8 cellular contexts compared by ENCODE assay signal in the genomic region with DNA sequence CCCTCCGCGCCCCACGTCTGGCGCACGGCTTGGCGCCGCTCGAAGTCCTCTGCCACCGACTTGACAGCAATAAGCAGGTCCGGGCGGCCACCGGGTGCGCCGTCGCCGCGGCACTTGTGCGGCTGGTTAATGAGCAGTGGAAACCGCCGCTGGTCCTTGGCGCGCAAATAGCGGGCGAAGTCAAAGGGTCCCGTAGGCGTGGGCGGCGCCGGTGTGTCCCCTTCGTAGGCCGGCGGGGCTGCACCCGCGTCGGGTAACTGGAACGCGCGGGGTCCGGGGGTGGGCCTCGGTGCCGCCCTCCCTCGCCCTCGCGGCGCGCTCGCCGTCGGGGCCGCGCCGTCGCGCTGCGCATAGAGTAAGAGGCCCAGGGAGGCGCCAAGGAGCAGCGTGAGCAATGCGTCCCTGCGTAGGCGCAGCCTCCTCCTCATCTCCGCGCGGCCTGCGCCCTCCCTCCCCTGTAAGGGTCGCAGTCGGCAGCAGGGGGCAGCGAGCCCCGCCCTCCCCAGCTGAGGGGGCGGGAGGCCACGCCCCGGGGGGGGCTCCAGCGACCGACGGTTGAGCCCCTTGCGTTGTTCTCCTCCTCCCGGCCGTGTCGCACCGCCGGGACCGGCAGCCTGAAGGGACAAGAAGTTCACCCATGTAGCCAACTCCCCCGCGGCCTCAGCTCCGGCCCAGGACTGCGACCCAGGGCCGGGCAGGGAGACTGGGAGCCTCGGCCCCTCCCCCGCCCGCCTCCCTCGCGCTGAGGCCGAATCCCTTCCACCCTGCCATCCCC. TPM values are rescaled to one million over a fixed set of nuclear protein-coding genes. Genes with fewer than 3 reads are reported as not detected.
A peak's percentile ranks its signal among the peaks of the same experiment; 100 is the strongest.
DNase-seq lines count a peak whose midpoint lies in the region; ATAC-seq and TF ChIP-seq lines count a peak whose summit lies in the region.

No MANE protein-coding gene starts in this region.

- H3K27me3 Mint-ChIP-seq in chondrocyte (ENCODE audit: low read depth) = no peaks in the 10 kb centered on the region

- peaks cover 9% of the 10 kb centered on the region for H3K36me3 Mint-ChIP-seq in chondrocyte (ENCODE audit: low read depth)

- peak overlapping the region; percentile 73 for H3K4me3 ChIP-seq in GM12865 (ENCODE audit: low read depth, low read length)
- H3K4me3 ChIP-seq in RWPE2 (ENCODE audit: severe bottlenecking) = peak overlapping the region; percentile 57
- peak overlapping the region; percentile 55 to 59 for H3K4me3 ChIP-seq in left lung

- H3K36me3 ChIP-seq in RWPE2 (ENCODE audit: low read depth) (peaks cover 29% of the 10 kb centered on the region), left lung (peaks cover 0 to 55% of the 10 kb centered on the region in 2 donors)

- DNase-seq in GM12865 (ENCODE audit: low read depth) = peak; percentile 44
- no peak for DNase-seq in RWPE2 (ENCODE audit: low spot score)
- DNase-seq in chondrocyte (ENCODE audit: low spot score) = no peak
- no peak for DNase-seq in left lung
- DNase-seq in stimulated activated naive CD8-positive, alpha-beta T cell treated with anti-CD3 and anti-CD28 coated beads, Interleukin-15, Interleukin-2, amounts not matched to agents 100 U/mL and 50 U/mL, for 24 hours = peak; percentile 60
- no peak for DNase-seq in SKM-1 (lab: John Stamatoyannopoulos, UW; ENCODE audit: unreplicated experiment)
- no peak for DNase-seq in G401 (ENCODE audit: low spot score)

- H3K27ac Mint-ChIP-seq in chondrocyte (ENCODE audit: unreplicated experiment) = peak overlapping the region; percentile 87

- no peak for TF ChIP-seq CTCF in GM12865 (IDR thresholded peaks at IDR 0.05; ENCODE audit: insufficient read depth, low read depth, low read length, missing control alignments)
- TF ChIP-seq CTCF in RWPE2 (IDR thresholded peaks at IDR 0.05; ENCODE audit: poor library complexity, severe bottlenecking) = no peak
- peak; percentile 61 for TF ChIP-seq CTCF in chondrocyte (IDR thresholded peaks at IDR 0.05)
- no peak for TF ChIP-seq CTCF in left lung (IDR thresholded peaks at IDR 0.05)

- H3K4me1 Mint-ChIP-seq in chondrocyte (ENCODE audit: low read depth) = peaks cover 23% of the 10 kb centered on the region

- H3K9me3 Mint-ChIP-seq in chondrocyte (ENCODE audit: low read depth) = no peaks in the 10 kb centered on the region

- H3K27ac ChIP-seq in RWPE2 (ENCODE audit: poor library complexity, severe bottlenecking) = peak overlapping the region; percentile 42
- peak overlapping the region; percentile 73 to 87 for H3K27ac ChIP-seq in left lung

- in situ Hi-C loops in G401 (cut with HindIII; ENCODE audit: low sequenced_read_pairs) = no loop called here

- H3K27me3 ChIP-seq in RWPE2 (ENCODE audit: insufficient read depth, poor library complexity, severe bottlenecking) = no peaks in the 10 kb centered on the region
- peaks cover 0 to 39% of the 10 kb centered on the region in 2 donors for H3K27me3 ChIP-seq in left lung

- peak overlapping the region; percentile 78 for H3K4me3 Mint-ChIP-seq in chondrocyte (ENCODE audit: unreplicated experiment)

- ATAC-seq in HG02571 (IDR thresholded peaks at IDR 0.05; ENCODE audit: unreplicated experiment) (peak; percentile 49), RWPE2 (ENCODE audit: low read depth) (peak; percentile 47), left lung (peak; percentile 75)
- peak; percentile 61 for ATAC-seq in stimulated activated naive CD8-positive, alpha-beta T cell treated with anti-CD3 and anti-CD28 coated beads, Interleukin-15, Interleukin-2, amounts not matched to agents 100 U/mL and 50 U/mL, for 24 hours

- no peaks in the 10 kb centered on the region for H3K4me1 ChIP-seq in RWPE2 (ENCODE audit: insufficient read depth, poor library complexity, severe bottlenecking)
- H3K4me1 ChIP-seq in left lung = peaks cover 4 to 33% of the 10 kb centered on the region in 2 donors

- intact Hi-C loops in left lung (cut with DNase I) = loop anchor here in 1 of 2 donors (10.0 kb wide), 1 partner anchor 135 kb away; no protein-coding TSS in a partner anchor

- no peaks in the 10 kb centered on the region for H3K9me3 ChIP-seq in RWPE2 (ENCODE audit: severe bottlenecking)
- no peaks in the 10 kb centered on the region for H3K9me3 ChIP-seq in left lung

RNA-seq across cellular contexts. Expression of gene B3GNT9, which starts 0.6 kb away (rescaled TPM):
- total RNA-seq in chondrocyte (39.9 to 64.4 TPM (median 41.4 TPM) in 3 replicates), left lung (10 to 100 TPM; 18.6 to 29.4 TPM)
- total RNA-seq in G401 (2014; rRNA removed; shearing (Covaris generic)) = 0.55 TPM in 1 of 2 replicates, not detected in the other

RNA-seq across cellular contexts. Expression of gene TRADD, which starts 9.5 kb away (rescaled TPM):
- total RNA-seq in chondrocyte (16.6 to 20.0 TPM (median 19.1 TPM) in 3 replicates), left lung (10 to 100 TPM; 25.1 to 25.5 TPM)
- 8.8 and 15.4 TPM in 2 replicates for total RNA-seq in G401 (2014; rRNA removed; shearing (Covaris generic))

RNA-seq across cellular contexts. Expression of gene FBXL8, which starts 9.5 kb away (rescaled TPM):
- total RNA-seq in chondrocyte (14.6 to 17.5 TPM (median 16.0 TPM) in 3 replicates), left lung (10 to 100 TPM; 22.1 to 22.9 TPM)
- 8.2 and 10.4 TPM in 2 replicates for total RNA-seq in G401 (2014; rRNA removed; shearing (Covaris generic))

RNA-seq across cellular contexts. Expression of gene HSF4, which starts 14.3 kb away (rescaled TPM):
- total RNA-seq in chondrocyte = 11.6 to 19.0 TPM (median 15.7 TPM) in 3 replicates
- total RNA-seq in left lung = 10 to 100 TPM; 28.1 to 38.2 TPM
- 17.8 and 17.9 TPM in 2 replicates for total RNA-seq in G401 (2014; rRNA removed; shearing (Covaris generic))

RNA-seq across cellular contexts. Expression of gene NOL3, which starts 20.1 kb away (rescaled TPM):
- total RNA-seq in chondrocyte (21.9 to 34.6 TPM (median 31.2 TPM) in 3 replicates), left lung (10 to 100 TPM; 29.5 to 36.7 TPM)
- 13.4 and 17.5 TPM in 2 replicates for total RNA-seq in G401 (2014; rRNA removed; shearing (Covaris generic))

Comparison
In these comparisons a context has a peak if more than half of its experiments do, and no peak if none do; other contexts are left out.
1. DNase-seq: peak in GM12865 (single experiment) and stimulated activated naive CD8-positive, alpha-beta T cell treated with anti-CD3 and anti-CD28 coated beads, Interleukin-15, Interleukin-2, amounts not matched to agents 100 U/mL and 50 U/mL, for 24 hours (single experiment); none in RWPE2 (single experiment), chondrocyte (single experiment), left lung (0 of 2), SKM-1 (single experiment) and G401 (single experiment).
2. RNA of gene B3GNT9, which starts 0.6 kb away (total RNA-seq): 39.9 to 64.4 TPM in chondrocyte and 18.6 to 29.4 TPM in left lung; 0.55 TPM in G401; every median in the first group is over 10 times any median in the second.
3. Peak in every context shown above with its lines, with median percentiles within 50 percentile points of each other: H3K4me3 ChIP-seq and ATAC-seq.